Comparison of ENCODE assay signal across 21 cellular contexts in genomic region chr2:105671156-105671555, GRCh38.
A peak's percentile ranks its signal among the peaks of the same experiment; 100 is the strongest.
DNase-seq lines count a peak whose midpoint lies in the region; TF ChIP-seq lines count a peak whose summit lies in the region.
"Had no signal": no experiment of that assay in that cellular context is flagged by ENCODE, and none has a peak within 500 bp of the region (broad histone marks: within the 10 kb centered on the region; RNA-seq: fewer than 3 reads in every experiment).

No MANE protein-coding gene starts in this region.

- H3K4me3 ChIP-seq in fibroblast of lung (replicated peaks in 1 of 4; ENCODE audit: control extremely low read depth in 1 of 4, insufficient read depth in 1 of 4, low read depth in 3 of 4, low read length in 4 of 4), result no peak overlapping the region
- H3K4me3 ChIP-seq: lung, prostate gland, SJSA1 had no signal

- no peaks in the 10 kb centered on the region for H3K36me3 ChIP-seq in fibroblast of lung (ENCODE audit: control insufficient read depth, insufficient read depth, low read length)
- H3K36me3 ChIP-seq: prostate gland, SJSA1 had no signal

- no peaks in the 10 kb centered on the region for H3K4me1 ChIP-seq in fibroblast of lung (ENCODE audit: control insufficient read depth, extremely low read depth, insufficient read depth, low read length)
- H3K4me1 ChIP-seq: prostate gland, SJSA1 had no signal

- DNase-seq in AG08396 (ENCODE audit: low spot score), result peak; percentile 28
- DNase-seq in LHCN-M2 (ENCODE audit: low read depth), result peak; percentile 21
- DNase-seq in fibroblast of lung (ENCODE audit: low read depth in 2 of 2), result peak; percentile 45 to 68
- peak; percentile 68 for DNase-seq in kidney tubule cell (ENCODE audit: low spot score)
- no peak for DNase-seq in RPMI8226
- DNase-seq in stimulated activated CD4-positive, alpha-beta T cell treated with anti-CD3 and anti-CD28 coated beads, Interleukin-2, amount 100 ng/mL, for 48 hours, result no peak
- no peak for DNase-seq in NK-92 (lab: John Stamatoyannopoulos, UW; ENCODE audit: unreplicated experiment)
- no peak for DNase-seq in dermis blood vessel endothelial cell
- DNase-seq: activated CD4-positive, alpha-beta T cell treated with anti-CD3 and anti-CD28 coated beads for 36 hours; activated naive CD4-positive, alpha-beta T cell treated with anti-CD3 and anti-CD28 coated beads, Interleukin-2, amount 10 ng/mL, durations not matched to agents 7 days and 5 days; GOT3; Kasumi-1; naive thymus-derived CD8-positive, alpha-beta T cell; NCI-H1694; NCI-H226; NK-92 treated with Interleukin-12 subunit alpha and Interleukin-12 subunit beta, amount 100 ng/mL, for 24 hours; stimulated activated naive CD8-positive, alpha-beta T cell treated with anti-CD3 and anti-CD28 coated beads, Interleukin-15, amount 100 ng/mL, for 72 hours; T-helper 9 cell had no signal

- H3K79me2 ChIP-seq in fibroblast of lung (ENCODE audit: control insufficient read depth, insufficient read depth, low read length), result no peaks in the 10 kb centered on the region

- no peak overlapping the region for H3K27ac ChIP-seq in fibroblast of lung (ENCODE audit: insufficient read depth, low read length)
- H3K27ac ChIP-seq: prostate gland, SJSA1 had no signal

- no peak overlapping the region for H3K4me2 ChIP-seq in fibroblast of lung (ENCODE audit: extremely low read depth, insufficient read depth, low read length)

- H3K9ac ChIP-seq in fibroblast of lung (ENCODE audit: insufficient read depth, low read length), result no peak overlapping the region

- H3K9me3 ChIP-seq in fibroblast of lung (ENCODE audit: control insufficient read depth, insufficient read depth, low read depth, low read length), result no peaks in the 10 kb centered on the region
- H3K9me3 ChIP-seq: prostate gland, SJSA1 had no signal

- no peaks in the 10 kb centered on the region for H4K20me1 ChIP-seq in fibroblast of lung (ENCODE audit: control insufficient read depth, extremely low read depth, insufficient read depth, low read length)

- no peak for TF ChIP-seq CTCF in fibroblast of lung (conservative IDR thresholded peaks at IDR 0.05 in 1 of 2, IDR thresholded peaks at IDR 0.05 in 1 of 2; ENCODE audit: low read depth in 1 of 2, low read length in 2 of 2)

- no peaks in the 10 kb centered on the region for H3K27me3 ChIP-seq in fibroblast of lung (ENCODE audit: control insufficient read depth, insufficient read depth, low read length)
- H3K27me3 ChIP-seq: SJSA1 had no signal

- no peak overlapping the region for H2AFZ ChIP-seq in fibroblast of lung (ENCODE audit: low read length)

Comparison
In these comparisons a context has a peak if more than half of its experiments do, and no peak if none do; other contexts are left out.
1. DNase-seq: peak in AG08396 (single experiment), LHCN-M2 (single experiment), fibroblast of lung (2 of 2) and kidney tubule cell (single experiment); none in RPMI8226 (single experiment), stimulated activated CD4-positive, alpha-beta T cell treated with anti-CD3 and anti-CD28 coated beads, Interleukin-2, amount 100 ng/mL, for 48 hours (0 of 2), NK-92 (single experiment) and dermis blood vessel endothelial cell (single experiment).